8 cellular contexts compared by ENCODE assay signal in the genomic region with DNA sequence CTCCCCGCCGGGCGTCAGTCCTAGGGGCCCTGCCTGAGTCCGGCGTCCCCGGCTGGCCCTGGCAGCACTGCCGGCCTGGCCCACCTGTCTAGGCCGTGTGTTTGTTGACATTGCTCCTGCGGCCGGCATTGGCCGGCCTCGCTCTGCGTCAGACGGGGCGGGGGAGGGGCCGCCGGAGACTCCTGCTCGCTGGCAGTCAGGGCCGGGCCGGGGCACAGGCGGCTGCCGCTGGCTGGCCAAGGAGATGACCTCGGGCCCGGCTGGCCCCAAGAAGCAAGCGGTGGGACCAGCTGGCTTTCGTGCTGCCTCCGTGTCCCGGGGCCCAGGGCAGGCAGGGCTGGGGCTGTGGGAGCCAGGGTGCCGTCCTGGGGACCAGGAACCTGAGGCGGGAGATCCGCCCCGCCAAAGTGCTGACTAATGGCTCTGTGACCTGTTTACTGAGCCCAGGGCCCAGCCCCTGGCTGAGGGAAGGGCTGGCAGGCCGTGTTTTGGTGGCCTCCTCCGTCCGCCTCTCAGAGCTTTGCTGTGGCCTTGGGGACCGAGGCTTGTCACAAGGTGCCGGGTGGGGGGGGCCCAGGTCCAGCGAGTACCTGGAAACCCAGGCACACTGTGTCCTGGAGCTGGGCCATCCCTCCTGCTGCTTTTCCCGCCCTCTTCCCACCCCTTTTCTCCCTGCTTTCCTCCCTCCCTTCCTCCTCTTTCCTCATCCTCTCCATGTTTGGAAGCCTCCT. TPM values are rescaled to one million over a fixed set of nuclear protein-coding genes. Genes with fewer than 3 reads are reported as not detected.
DNase-seq lines count a peak whose midpoint lies in the region; ATAC-seq, FAIRE-seq and TF ChIP-seq lines count a peak whose summit lies in the region.

No MANE protein-coding gene starts in this region.

- H3K27ac ChIP-seq in caudate nucleus (ENCODE audit: low read depth, low read length): peak overlapping the region; percentile 95
- peak overlapping the region; percentile 71 to 97 for H3K27ac ChIP-seq in small intestine (ENCODE audit: low read depth in 1 of 2, low read length in 1 of 2)

- H3K36me3 ChIP-seq in small intestine (ENCODE audit: control insufficient read depth in 2 of 2, insufficient read depth in 2 of 2, low read length in 2 of 2): peaks cover 0 to 4% of the 10 kb centered on the region in 2 donors

- ATAC-seq in HG02642 (IDR thresholded peaks at IDR 0.05; ENCODE audit: poor library complexity, unreplicated experiment) (peak; percentile 63), WTC11 (peak; percentile 79)

- CTCF ChIA-PET in GM10248 (lab: Yijun Ruan, JAX) (no interaction called here), WTC11 (lab: Charles Lee) (interaction anchor here (1.3 kb wide), 1 partner anchor 45 kb away, joined by 3 read pairs; no protein-coding TSS in a partner anchor)

- peaks cover 0 to 5% of the 10 kb centered on the region in 2 donors for H3K4me1 ChIP-seq in small intestine (ENCODE audit: control insufficient read depth in 2 of 2, insufficient read depth in 1 of 2, low read depth in 1 of 2, low read length in 1 of 2)

- DNase-seq in GM10248 (ENCODE audit: extremely low spot score) (peak; percentile 86), NCI-H128 (lab: John Stamatoyannopoulos, UW; ENCODE audit: unreplicated experiment) (peak; percentile 17), WTC11 (ENCODE audit: low spot score) (peak; percentile 87), caudate nucleus (lab: John Stamatoyannopoulos, UW) (peak in 58 of 61 donors; percentile 24 to 97 (median 61)), inferior parietal cortex (ENCODE audit: extremely low spot score) (peak; percentile 58), small intestine (peak; percentile 86), SKM-1 (lab: John Stamatoyannopoulos, UW; ENCODE audit: unreplicated experiment) (no peak)

- peak overlapping the region; percentile 80 to 90 for H3K4me3 ChIP-seq in small intestine (ENCODE audit: low read depth in 1 of 2, low read length in 2 of 2)

- no peaks in the 10 kb centered on the region for H3K9me3 Mint-ChIP-seq in WTC11

- H3K9me3 ChIP-seq in small intestine (ENCODE audit: control insufficient read depth, low read depth): no peaks in the 10 kb centered on the region

- H3K36me3 Mint-ChIP-seq in WTC11: no peaks in the 10 kb centered on the region

- H3K4me3 Mint-ChIP-seq in WTC11: peak overlapping the region; percentile 71

- TF ChIP-seq CTCF in GM10248 (IDR thresholded peaks at IDR 0.05; ENCODE audit: control extremely low read depth, extremely low read depth, low read depth, missing control alignments): no peak
- no peak for TF ChIP-seq CTCF in WTC11 (IDR thresholded peaks at IDR 0.05)

- POLR2A ChIA-PET in GM10248 (lab: Yijun Ruan, JAX): no interaction called here
- POLR2A ChIA-PET in WTC11 (lab: Charles Lee): interaction anchor here (0.7 to 1.3 kb wide), 3 partner anchors 32 to 85 kb away, joined by 3 to 8 read pairs (median 6); no protein-coding TSS in a partner anchor

- no peaks in the 10 kb centered on the region for H3K27me3 Mint-ChIP-seq in WTC11 (ENCODE audit: low read depth)

- H3K27ac Mint-ChIP-seq in WTC11: 0 out of 2 replicates have a peak overlapping the region, but pooled peaks have one; percentile 45

- no peak for FAIRE-seq in small intestine (lab: Jason Lieb, UNC)

- peaks cover 8% of the 10 kb centered on the region; the same call in 1 of the 2 replicates for H3K4me1 Mint-ChIP-seq in WTC11

- no peaks in the 10 kb centered on the region for H3K27me3 ChIP-seq in small intestine (ENCODE audit: control insufficient read depth in 2 of 2, insufficient read depth in 2 of 2, low read length in 2 of 2)

- WGBS in small intestine, 3 donors: 2 to 4% (median 3%) methylated on average over 27 to 39 of the region's 39 CpGs

TF ChIP-seq in WTC11, 78 proteins besides CTCF, POLR2A, EP300 and RAD21 (continues in another document):
- TF ChIP-seq FOXP1 (CRISPR knock-in tag; IDR thresholded peaks at IDR 0.05; ENCODE audit: borderline replicate concordance) (peak; percentile 40), ETV6 (CRISPR knock-in tag; IDR thresholded peaks at IDR 0.05) (no peak), NFYB (CRISPR knock-in tag; conservative IDR thresholded peaks at IDR 0.05; ENCODE audit: low read depth) (no peak), HMGA2 (CRISPR knock-in tag; IDR thresholded peaks at IDR 0.05) (no peak), ZNF317 (CRISPR knock-in tag; IDR thresholded peaks at IDR 0.05; ENCODE audit: borderline replicate concordance, low read depth) (no peak), NFATC4 (CRISPR knock-in tag; IDR thresholded peaks at IDR 0.05) (no peak), NR1H2 (CRISPR knock-in tag; IDR thresholded peaks at IDR 0.05) (no peak), ZNF138 (CRISPR knock-in tag; conservative IDR thresholded peaks at IDR 0.05) (no peak), CREM (CRISPR knock-in tag; IDR thresholded peaks at IDR 0.05) (0 out of 2 replicates have a peak, but pooled peaks have one; percentile 69), FOXK1 (CRISPR knock-in tag; IDR thresholded peaks at IDR 0.05) (peak; percentile 99), ZNF232 (CRISPR knock-in tag; IDR thresholded peaks at IDR 0.05) (no peak), ESRRA (CRISPR knock-in tag; IDR thresholded peaks at IDR 0.05; ENCODE audit: borderline replicate concordance) (no peak), TEAD4 (CRISPR knock-in tag; IDR thresholded peaks at IDR 0.05) (0 out of 2 replicates have a peak, but pooled peaks have one; percentile 34), SP1 (CRISPR knock-in tag; conservative IDR thresholded peaks at IDR 0.05) (peak; percentile 55)
- TF ChIP-seq, protein P1, sequence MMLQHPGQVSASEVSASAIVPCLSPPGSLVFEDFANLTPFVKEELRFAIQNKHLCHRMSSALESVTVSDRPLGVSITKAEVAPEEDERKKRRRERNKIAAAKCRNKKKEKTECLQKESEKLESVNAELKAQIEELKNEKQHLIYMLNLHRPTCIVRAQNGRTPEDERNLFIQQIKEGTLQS (CRISPR knock-in tag; conservative IDR thresholded peaks at IDR 0.05): no peak
- TF ChIP-seq, protein P2, sequence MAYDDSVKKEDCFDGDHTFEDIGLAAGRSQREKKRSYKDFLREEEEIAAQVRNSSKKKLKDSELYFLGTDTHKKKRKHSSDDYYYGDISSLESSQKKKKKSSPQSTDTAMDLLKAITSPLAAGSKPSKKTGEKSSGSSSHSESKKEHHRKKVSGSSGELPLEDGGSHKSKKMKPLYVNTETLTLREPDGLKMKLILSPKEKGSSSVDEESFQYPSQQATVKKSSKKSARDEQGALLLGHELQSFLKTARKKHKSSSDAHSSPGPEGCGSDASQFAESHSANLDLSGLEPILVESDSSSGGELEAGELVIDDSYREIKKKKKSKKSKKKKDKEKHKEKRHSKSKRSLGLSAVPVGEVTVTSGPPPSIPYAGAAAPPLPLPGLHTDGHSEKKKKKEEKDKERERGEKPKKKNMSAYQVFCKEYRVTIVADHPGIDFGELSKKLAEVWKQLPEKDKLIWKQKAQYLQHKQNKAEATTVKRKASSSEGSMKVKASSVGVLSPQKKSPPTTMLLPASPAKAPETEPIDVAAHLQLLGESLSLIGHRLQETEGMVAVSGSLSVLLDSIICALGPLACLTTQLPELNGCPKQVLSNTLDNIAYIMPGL (CRISPR knock-in tag; IDR thresholded peaks at IDR 0.05): no peak
- TF ChIP-seq, protein P3, sequence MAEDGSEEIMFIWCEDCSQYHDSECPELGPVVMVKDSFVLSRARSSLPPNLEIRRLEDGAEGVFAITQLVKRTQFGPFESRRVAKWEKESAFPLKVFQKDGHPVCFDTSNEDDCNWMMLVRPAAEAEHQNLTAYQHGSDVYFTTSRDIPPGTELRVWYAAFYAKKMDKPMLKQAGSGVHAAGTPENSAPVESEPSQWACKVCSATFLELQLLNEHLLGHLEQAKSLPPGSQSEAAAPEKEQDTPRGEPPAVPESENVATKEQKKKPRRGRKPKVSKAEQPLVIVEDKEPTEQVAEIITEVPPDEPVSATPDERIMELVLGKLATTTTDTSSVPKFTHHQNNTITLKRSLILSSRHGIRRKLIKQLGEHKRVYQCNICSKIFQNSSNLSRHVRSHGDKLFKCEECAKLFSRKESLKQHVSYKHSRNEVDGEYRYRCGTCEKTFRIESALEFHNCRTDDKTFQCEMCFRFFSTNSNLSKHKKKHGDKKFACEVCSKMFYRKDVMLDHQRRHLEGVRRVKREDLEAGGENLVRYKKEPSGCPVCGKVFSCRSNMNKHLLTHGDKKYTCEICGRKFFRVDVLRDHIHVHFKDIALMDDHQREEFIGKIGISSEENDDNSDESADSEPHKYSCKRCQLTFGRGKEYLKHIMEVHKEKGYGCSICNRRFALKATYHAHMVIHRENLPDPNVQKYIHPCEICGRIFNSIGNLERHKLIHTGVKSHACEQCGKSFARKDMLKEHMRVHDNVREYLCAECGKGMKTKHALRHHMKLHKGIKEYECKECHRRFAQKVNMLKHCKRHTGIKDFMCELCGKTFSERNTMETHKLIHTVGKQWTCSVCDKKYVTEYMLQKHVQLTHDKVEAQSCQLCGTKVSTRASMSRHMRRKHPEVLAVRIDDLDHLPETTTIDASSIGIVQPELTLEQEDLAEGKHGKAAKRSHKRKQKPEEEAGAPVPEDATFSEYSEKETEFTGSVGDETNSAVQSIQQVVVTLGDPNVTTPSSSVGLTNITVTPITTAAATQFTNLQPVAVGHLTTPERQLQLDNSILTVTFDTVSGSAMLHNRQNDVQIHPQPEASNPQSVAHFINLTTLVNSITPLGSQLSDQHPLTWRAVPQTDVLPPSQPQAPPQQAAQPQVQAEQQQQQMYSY (CRISPR knock-in tag; IDR thresholded peaks at IDR 0.05): peak; percentile 62
- TF ChIP-seq, protein P4, sequence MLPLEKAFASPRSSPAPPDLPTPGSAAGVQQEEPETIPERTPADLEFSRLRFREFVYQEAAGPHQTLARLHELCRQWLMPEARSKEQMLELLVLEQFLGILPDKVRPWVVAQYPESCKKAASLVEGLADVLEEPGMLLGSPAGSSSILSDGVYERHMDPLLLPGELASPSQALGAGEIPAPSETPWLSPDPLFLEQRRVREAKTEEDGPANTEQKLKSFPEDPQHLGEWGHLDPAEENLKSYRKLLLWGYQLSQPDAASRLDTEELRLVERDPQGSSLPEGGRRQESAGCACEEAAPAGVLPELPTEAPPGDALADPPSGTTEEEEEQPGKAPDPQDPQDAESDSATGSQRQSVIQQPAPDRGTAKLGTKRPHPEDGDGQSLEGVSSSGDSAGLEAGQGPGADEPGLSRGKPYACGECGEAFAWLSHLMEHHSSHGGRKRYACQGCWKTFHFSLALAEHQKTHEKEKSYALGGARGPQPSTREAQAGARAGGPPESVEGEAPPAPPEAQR (CRISPR knock-in tag; IDR thresholded peaks at IDR 0.05): no peak

RNA-seq across cellular contexts. Expression of a gene that starts 1.8 kb away (rescaled TPM):
- 55.5 to 67.8 TPM (median 62.5 TPM) in 3 replicates for total RNA-seq in WTC11 (2021)
- 10 to 100 TPM; 11.3 to 12.7 (median 12.3) TPM for polyA plus RNA-seq in small intestine

RNA-seq across cellular contexts. Expression of a gene that starts 32.8 kb away (rescaled TPM):
- 76.2 to 97.4 TPM (median 85.2 TPM) in 3 replicates for total RNA-seq in WTC11 (2021)
- polyA plus RNA-seq in small intestine: 10 to 100 TPM; 11.6 to 30.0 (median 13.5) TPM

RNA-seq across cellular contexts. Expression of a gene that starts 53.5 kb away (rescaled TPM):
- total RNA-seq in WTC11 (2021): 73.0 to 76.7 TPM (median 75.8 TPM) in 3 replicates
- polyA plus RNA-seq in small intestine: 10 to 100 TPM in 2 of 3 donors, 1 to 10 TPM in 1; 8.6 to 14.3 (median 11.4) TPM
